In genomic region chr5:68932830-68933434, GRCh38 we compare ENCODE assay signal across 14 cellular contexts.
DNase-seq lines count a peak whose midpoint lies in the region; ATAC-seq, FAIRE-seq and TF ChIP-seq lines count a peak whose summit lies in the region.
"Had no signal": no experiment of that assay in that cellular context is flagged by ENCODE, and none has a peak within 500 bp of the region (broad histone marks: within the 10 kb centered on the region; RNA-seq: fewer than 3 reads in every experiment).

No MANE protein-coding gene starts in this region.

- peaks cover 15% of the 10 kb centered on the region for H3K9me3 Mint-ChIP-seq in activated CD4-positive, alpha-beta T cell treated with anti-CD3 and anti-CD28 coated beads, Interleukin-2, amount 10 ng/mL, durations not matched to agents 24 days and 14 days
- H3K9me3 Mint-ChIP-seq in nephron progenitor cell: peaks cover 43% of the 10 kb centered on the region

- TF ChIP-seq POLR2A in GM12878 (IDR thresholded peaks at IDR 0.05; ENCODE audit: low read depth, low read length): no peak
- no peak for TF ChIP-seq POLR2A in upper lobe of left lung (IDR thresholded peaks at IDR 0.05)

- no peak overlapping the region for H3K4me3 Mint-ChIP-seq in activated CD4-positive, alpha-beta T cell treated with anti-CD3 and anti-CD28 coated beads, Interleukin-2, amount 10 ng/mL, durations not matched to agents 24 days and 14 days
- H3K4me3 Mint-ChIP-seq in nephron progenitor cell: no peak overlapping the region
- H3K4me3 Mint-ChIP-seq: activated naive CD8-positive, alpha-beta T cell treated with anti-CD3 and anti-CD28 coated beads, Interleukin-2, amount 50 U/mL, for 24 hours; stimulated activated naive B cell treated with anti-CD40 and anti-IgM and Interleukin-4, amounts not matched to agents 10 μg/mL and 1 μg/mL and 100 μg/mL, for 72 hours; T-helper 2 cell treated with Interferon-gamma antibody and Interleukin-4, amounts not matched to agents 5 μg/mL and 100 μg/mL, for 36 hours had no signal

- 44% methylated on average over 3 of the region's 3 CpGs for WGBS in GM12878 (ENCODE audit: insufficient coverage, insufficient replicate concordance, low lambda C conversion rate, missing lambda C conversion rate)
- WGBS in upper lobe of left lung, 2 donors: 84 to 97% methylated on average over 2 to 3 of the region's 3 CpGs

- no peaks in the 10 kb centered on the region for H3K4me1 Mint-ChIP-seq in activated CD4-positive, alpha-beta T cell treated with anti-CD3 and anti-CD28 coated beads, Interleukin-2, amount 10 ng/mL, durations not matched to agents 24 days and 14 days
- H3K4me1 Mint-ChIP-seq in nephron progenitor cell: no peaks in the 10 kb centered on the region
- H3K4me1 Mint-ChIP-seq: activated naive CD8-positive, alpha-beta T cell treated with anti-CD3 and anti-CD28 coated beads, Interleukin-2, amount 50 U/mL, for 24 hours; stimulated activated naive B cell treated with anti-CD40 and anti-IgM and Interleukin-4, amounts not matched to agents 10 μg/mL and 1 μg/mL and 100 μg/mL, for 72 hours had no signal

- ATAC-seq in GM12878: no peak
- no peak for ATAC-seq in upper lobe of left lung (ENCODE audit: low FRiP score in 2 of 2)
- no peak for ATAC-seq in HG02798 (IDR thresholded peaks at IDR 0.05; ENCODE audit: poor library complexity, unreplicated experiment)
- ATAC-seq in left ventricle myocardium superior: no peak
- ATAC-seq: activated naive CD8-positive, alpha-beta T cell treated with anti-CD3 and anti-CD28 coated beads, Interleukin-2, amount 50 U/mL, for 24 hours; stimulated activated naive B cell treated with anti-CD40 and anti-IgM and Interleukin-4, amounts not matched to agents 10 μg/mL and 1 μg/mL and 100 μg/mL, for 72 hours had no signal

- FAIRE-seq in GM12878 (lab: Jason Lieb, UNC): no peak
- FAIRE-seq: GM19239 had no signal

- H3K36me3 ChIP-seq in KMS-11 (ENCODE audit: insufficient read depth): no peaks in the 10 kb centered on the region
- H3K36me3 ChIP-seq in GM12878 (ENCODE audit: control insufficient read depth in 2 of 2, insufficient read depth in 2 of 2, low read length in 1 of 2): no peaks in the 10 kb centered on the region
- no peaks in the 10 kb centered on the region for H3K36me3 ChIP-seq in upper lobe of left lung
- H3K36me3 ChIP-seq: colonic mucosa had no signal

- TF ChIP-seq RAD21 in GM12878 (IDR thresholded peaks at IDR 0.05; ENCODE audit: insufficient read depth, low read depth, low read length): no peak

- RAD21 ChIA-PET in GM12878 (lab: Charles Lee; ENCODE audit: unreplicated experiment): no interaction called here

- no peaks in the 10 kb centered on the region for H3K36me3 Mint-ChIP-seq in activated CD4-positive, alpha-beta T cell treated with anti-CD3 and anti-CD28 coated beads, Interleukin-2, amount 10 ng/mL, durations not matched to agents 24 days and 14 days (ENCODE audit: low read depth)
- H3K36me3 Mint-ChIP-seq in nephron progenitor cell (ENCODE audit: low read depth): peaks cover 4% of the 10 kb centered on the region

- H4K20me1 ChIP-seq in KMS-11 (ENCODE audit: insufficient read depth) (no peaks in the 10 kb centered on the region), GM12878 (ENCODE audit: control insufficient read depth, insufficient read depth) (no peaks in the 10 kb centered on the region)

- BruUV-seq in GM12878 (replicated peaks; lab: Mats Ljungman, UMichigan): no TSS peak

- H3K4me2 ChIP-seq in KMS-11 (no peak overlapping the region), GM12878 (ENCODE audit: control insufficient read depth, insufficient read depth) (no peak overlapping the region)

- peaks cover 2% of the 10 kb centered on the region for H3K27me3 Mint-ChIP-seq in activated CD4-positive, alpha-beta T cell treated with anti-CD3 and anti-CD28 coated beads, Interleukin-2, amount 10 ng/mL, durations not matched to agents 24 days and 14 days
- H3K27me3 Mint-ChIP-seq in nephron progenitor cell (ENCODE audit: low read depth, poor library complexity): peaks cover 3% of the 10 kb centered on the region
- H3K27me3 Mint-ChIP-seq: activated naive CD8-positive, alpha-beta T cell treated with anti-CD3 and anti-CD28 coated beads, Interleukin-2, amount 50 U/mL, for 24 hours had no signal

- H3K79me2 ChIP-seq in KMS-11 (ENCODE audit: insufficient read depth, low read depth): no peaks in the 10 kb centered on the region
- H3K79me2 ChIP-seq in GM12878 (ENCODE audit: control insufficient read depth, insufficient read depth, low read length): no peaks in the 10 kb centered on the region

- H2AFZ ChIP-seq in KMS-11 (ENCODE audit: low read depth) (no peak overlapping the region), GM12878 (ENCODE audit: control insufficient read depth, low read depth, low read length) (no peak overlapping the region)

- intact Hi-C loops in activated CD4-positive, alpha-beta T cell treated with anti-CD3 and anti-CD28 coated beads, Interleukin-2, amount 10 ng/mL, durations not matched to agents 24 days and 14 days (cut with micrococcal nuclease): no loop called here
- intact Hi-C loops in GM12878 (cut with micrococcal nuclease; ENCODE audit: unreplicated experiment): no loop called here
- intact Hi-C loops in left ventricle myocardium superior (cut with micrococcal nuclease): no loop called here

- DNase-seq in activated CD4-positive, alpha-beta T cell treated with anti-CD3 and anti-CD28 coated beads, Interleukin-2, amount 10 ng/mL, durations not matched to agents 24 days and 14 days: peak; percentile 63
- no peak for DNase-seq in activated CD4-positive, alpha-beta T cell treated with anti-CD3 and anti-CD28 coated beads for 1 hour
- DNase-seq in GM12878 (ENCODE audit: low read depth, low spot score) (no peak), nephron progenitor cell (peak; percentile 25), upper lobe of left lung (no peak), left ventricle myocardium superior (no peak)
- DNase-seq: activated CD8-positive, alpha-beta memory T cell treated with anti-CD3 and anti-CD28 coated beads, Interleukin-2, amount 50 U/mL, for 48 hours; activated naive CD8-positive, alpha-beta T cell treated with anti-CD3 and anti-CD28 coated beads, Interleukin-2, amount 50 U/mL, for 24 hours; colonic mucosa; stimulated activated naive B cell treated with anti-CD40 and anti-IgM and Interleukin-4, amounts not matched to agents 10 μg/mL and 1 μg/mL and 100 μg/mL, for 72 hours had no signal

- no peak overlapping the region for H3K27ac Mint-ChIP-seq in activated CD4-positive, alpha-beta T cell treated with anti-CD3 and anti-CD28 coated beads, Interleukin-2, amount 10 ng/mL, durations not matched to agents 24 days and 14 days
- H3K27ac Mint-ChIP-seq in nephron progenitor cell: no peak overlapping the region
- H3K27ac Mint-ChIP-seq: activated naive CD8-positive, alpha-beta T cell treated with anti-CD3 and anti-CD28 coated beads, Interleukin-2, amount 50 U/mL, for 24 hours; stimulated activated naive B cell treated with anti-CD40 and anti-IgM and Interleukin-4, amounts not matched to agents 10 μg/mL and 1 μg/mL and 100 μg/mL, for 72 hours; T-helper 2 cell treated with Interferon-gamma antibody and Interleukin-4, amounts not matched to agents 5 μg/mL and 100 μg/mL, for 36 hours had no signal

- no peak overlapping the region for H3K27ac ChIP-seq in KMS-11
- no peak overlapping the region for H3K27ac ChIP-seq in GM12878 (ENCODE audit: control insufficient read depth, insufficient read depth)
- no peak overlapping the region for H3K27ac ChIP-seq in upper lobe of left lung
- H3K27ac ChIP-seq: colonic mucosa had no signal

- TF ChIP-seq CTCF in KMS-11 (conservative IDR thresholded peaks at IDR 0.05; ENCODE audit: low read depth, low read length) (0 out of 2 replicates have a peak, but pooled peaks have one; percentile 14), GM12878 (IDR thresholded peaks at IDR 0.05 in 2 of 3, conservative IDR thresholded peaks at IDR 0.05 in 1 of 3; ENCODE audit: control insufficient read depth in 2 of 3, extremely low read depth in 1 of 3, insufficient read depth in 1 of 3, low read depth in 3 of 3, low read length in 3 of 3) (no peak), nephron progenitor cell (IDR thresholded peaks at IDR 0.05) (no peak), upper lobe of left lung (IDR thresholded peaks at IDR 0.05) (no peak)

- POLR2A ChIA-PET in GM12878 (lab: Charles Lee): no interaction called here

- TF ChIP-seq EP300 in GM12878 (IDR thresholded peaks at IDR 0.05; ENCODE audit: borderline replicate concordance in 1 of 2, control insufficient read depth in 1 of 2, low read depth in 2 of 2, low read length in 2 of 2) (no peak), upper lobe of left lung (IDR thresholded peaks at IDR 0.05) (no peak)

- SMC1A ChIA-PET in GM12878 (lab: Charles Lee; ENCODE audit: uncharacterized antibody, unreplicated experiment): interaction anchor here (0.6 kb wide), 1 partner anchor 93 kb away, joined by 3 read pairs; no protein-coding TSS in a partner anchor

- H3K9ac ChIP-seq in KMS-11: no peak overlapping the region
- H3K9ac ChIP-seq in GM12878 (ENCODE audit: control insufficient read depth, insufficient read depth, low read length): no peak overlapping the region

- in situ Hi-C loops in GM12878 (cut with MboI): no loop called here

- no peak overlapping the region for H3K4me3 ChIP-seq in KMS-11 (IDR thresholded peaks at IDR 0.05; ENCODE audit: insufficient read depth, low read depth, low read length)
- H3K4me3 ChIP-seq in GM12878: no peak overlapping the region
- H3K4me3 ChIP-seq in upper lobe of left lung: no peak overlapping the region
- H3K4me3 ChIP-seq: colonic mucosa had no signal

- CTCF ChIA-PET in GM12878 (lab: Yijun Ruan, JAX): no interaction called here

- H3K4me1 ChIP-seq in KMS-11 (ENCODE audit: low read depth, poor library complexity, severe bottlenecking): no peaks in the 10 kb centered on the region
- no peaks in the 10 kb centered on the region for H3K4me1 ChIP-seq in GM12878 (ENCODE audit: control insufficient read depth, insufficient read depth, low read length)
- H3K4me1 ChIP-seq in upper lobe of left lung: no peaks in the 10 kb centered on the region
- H3K4me1 ChIP-seq: colonic mucosa had no signal

- H3K9me3 ChIP-seq in GM12878 (replicated peaks; ENCODE audit: control insufficient read depth, insufficient read depth, low read length): peaks cover 5% of the 10 kb centered on the region; the same call in 2 of the 3 replicates
- H3K9me3 ChIP-seq in upper lobe of left lung: peaks cover 0 to 12% (median 3%) of the 10 kb centered on the region in 4 donors
- H3K9me3 ChIP-seq: colonic mucosa had no signal

- H3K27me3 ChIP-seq in KMS-11 (ENCODE audit: insufficient read depth, low read depth) (no peaks in the 10 kb centered on the region), GM12878 (replicated peaks in 1 of 2; ENCODE audit: control insufficient read depth in 2 of 2, insufficient read depth in 2 of 2, low read length in 1 of 2) (no peaks in the 10 kb centered on the region), upper lobe of left lung (no peaks in the 10 kb centered on the region)
- H3K27me3 ChIP-seq: colonic mucosa had no signal

Comparison
In these comparisons a context has a peak if more than half of its experiments do, and no peak if none do; other contexts are left out.
1. DNase-seq: peak in activated CD4-positive, alpha-beta T cell treated with anti-CD3 and anti-CD28 coated beads, Interleukin-2, amount 10 ng/mL, durations not matched to agents 24 days and 14 days (single experiment) and nephron progenitor cell (single experiment); none in activated CD4-positive, alpha-beta T cell treated with anti-CD3 and anti-CD28 coated beads for 1 hour (single experiment), GM12878 (single experiment), upper lobe of left lung (0 of 2) and left ventricle myocardium superior (single experiment).